29 cellular contexts compared by ENCODE assay signal in genomic region chr3:138367326-138367850, GRCh38. TPM values are rescaled to one million over a fixed set of nuclear protein-coding genes. Genes with fewer than 3 reads are reported as not detected.
A peak's percentile ranks its signal among the peaks of the same experiment; 100 is the strongest.
DNase-seq lines count a peak whose midpoint lies in the region; ATAC-seq and TF ChIP-seq lines count a peak whose summit lies in the region.
"Had no signal": no experiment of that assay in that cellular context is flagged by ENCODE, and none has a peak within 500 bp of the region (broad histone marks: within the 10 kb centered on the region; RNA-seq: fewer than 3 reads in every experiment).

No MANE protein-coding gene starts in this region.

- H3K36me3 ChIP-seq in left lung, result no peaks in the 10 kb centered on the region
- H3K36me3 ChIP-seq: neural progenitor cell had no signal

- ATAC-seq in right cardiac atrium (peak in 1 of 2 donors; percentile 2), left lung (no peak), HG02885 (IDR thresholded peaks at IDR 0.05; ENCODE audit: poor library complexity, unreplicated experiment) (no peak), HG03442 (IDR thresholded peaks at IDR 0.05; ENCODE audit: unreplicated experiment) (no peak)
- ATAC-seq: GM12878; left colon; stimulated activated naive CD8-positive, alpha-beta T cell treated with anti-CD3 and anti-CD28 coated beads, Interleukin-15, amount 100 ng/mL, for 72 hours had no signal

- H3K27me3 ChIP-seq in right cardiac atrium (ENCODE audit: control insufficient read depth, insufficient read depth) (no peaks in the 10 kb centered on the region), left lung (no peaks in the 10 kb centered on the region)
- H3K27me3 ChIP-seq: neural progenitor cell had no signal

- intact Hi-C loops in right cardiac atrium (cut with DNase I) (no loop called here), cardiac septum (cut with DNase I) (no loop called here), left lung (cut with DNase I) (no loop called here)

- H3K4me3 ChIP-seq in right cardiac atrium (ENCODE audit: low read length) (no peak overlapping the region), left lung (no peak overlapping the region)
- H3K4me3 ChIP-seq: GM12878, neural progenitor cell, PC-9 had no signal

- 80% methylated on average over 7 of the region's 7 CpGs for WGBS in right cardiac atrium

- H3K4me1 ChIP-seq in right cardiac atrium (ENCODE audit: control insufficient read depth, insufficient read depth, low read length), result peaks cover 36% of the 10 kb centered on the region
- H3K4me1 ChIP-seq in left lung, result peaks cover 0 to 34% of the 10 kb centered on the region in 2 donors
- H3K4me1 ChIP-seq: neural progenitor cell, parathyroid adenoma had no signal

- H3K27ac ChIP-seq in right cardiac atrium (ENCODE audit: low read length) (peak overlapping the region; percentile 34), left lung (peak overlapping the region; percentile 14 to 63), substantia nigra (ENCODE audit: low read depth, low read length, poor library complexity, severe bottlenecking) (peak overlapping the region; percentile 66)
- H3K27ac ChIP-seq: neural progenitor cell, parathyroid adenoma, PC-9 had no signal

- DNase-seq in right cardiac atrium (no peak), cardiac septum (ENCODE audit: low spot score) (no peak), left lung (no peak), substantia nigra (lab: John Stamatoyannopoulos, UW) (no peak), HUDEP-2 (lab: John Stamatoyannopoulos, UW; ENCODE audit: unreplicated experiment in 76 of 76) (no peak)
- DNase-seq: activated CD4-positive, alpha-beta T cell treated with anti-CD3 and anti-CD28 coated beads, Interleukin-2, amount 50 U/mL, for 48 hours; activated CD4-positive, CD25-positive, alpha-beta regulatory T cell treated with anti-CD3 and anti-CD28 coated beads, Interleukin-2, amount 50 U/mL, for 72 hours; activated naive CD4-positive, alpha-beta T cell treated with Interleukin-2 at 50 U/mL for 16 hours; activated T-cell treated with anti-CD3 and anti-CD28 coated beads, Interleukin-2, amount 50 U/mL, for 48 hours; cerebellar nuclear complex; H7; Kasumi-1; NCI-H1417 treated with DMSO at 0.1 percent for 48 hours; NCI-H2081 treated with DMSO at 0.1 percent for 48 hours; NCI-H2227 treated with DMSO at 0.1 percent for 48 hours; NCI-H526 treated with DMSO at 0.1 percent for 48 hours; NK-92 treated with Interleukin-12 subunit alpha and Interleukin-12 subunit beta, amount 100 ng/mL, for 24 hours; PC-9; stimulated activated CD8-positive, alpha-beta memory T cell treated with anti-CD3 and anti-CD28 coated beads, Interleukin-4, amount 100 ng/mL, for 48 hours; stimulated activated naive CD8-positive, alpha-beta T cell treated with anti-CD3 and anti-CD28 coated beads, Interleukin-15, amount 100 ng/mL, for 72 hours had no signal

- TF ChIP-seq CTCF in left lung (IDR thresholded peaks at IDR 0.05), result no peak

- H3K9me3 ChIP-seq in right cardiac atrium (ENCODE audit: control insufficient read depth, low read length) (no peaks in the 10 kb centered on the region), left lung (no peaks in the 10 kb centered on the region)

RNA-seq across cellular contexts. Expression of gene MRAS, which starts 19.0 kb away (rescaled TPM):
- total RNA-seq in right cardiac atrium (100 to 1,000 TPM; 244 to 374 (median 303) TPM), cardiac septum (327 TPM), left lung (10 to 100 TPM; 41.0 to 48.0 TPM)
- polyA plus RNA-seq in right cardiac atrium, result 184 TPM
- total RNA-seq: T-helper 2 cell treated with Interferon-gamma antibody and Interleukin-4, amounts not matched to agents 100 ng/mL and 5 ng/mL, for 36 hours had no signal

RNA-seq across cellular contexts. Expression of gene NME9, which starts 37.7 kb away (rescaled TPM):
- total RNA-seq in right cardiac atrium (under 1 TPM in 2 of 4 donors, not detected in 2; 0.17 to 0.35 TPM), cardiac septum (not detected), left lung (1 to 10 TPM in 1 of 2 donors, not detected in 1; 1.8 TPM)
- 0.09 TPM for polyA plus RNA-seq in right cardiac atrium
- total RNA-seq: GM12878; mesenteric fat pad; PC-9; T-helper 2 cell treated with Interferon-gamma antibody and Interleukin-4, amounts not matched to agents 100 ng/mL and 5 ng/mL, for 36 hours had no signal
- polyA plus RNA-seq: BJ had no signal
